ENCODE assay signal across 8 cellular contexts in the genomic region with DNA sequence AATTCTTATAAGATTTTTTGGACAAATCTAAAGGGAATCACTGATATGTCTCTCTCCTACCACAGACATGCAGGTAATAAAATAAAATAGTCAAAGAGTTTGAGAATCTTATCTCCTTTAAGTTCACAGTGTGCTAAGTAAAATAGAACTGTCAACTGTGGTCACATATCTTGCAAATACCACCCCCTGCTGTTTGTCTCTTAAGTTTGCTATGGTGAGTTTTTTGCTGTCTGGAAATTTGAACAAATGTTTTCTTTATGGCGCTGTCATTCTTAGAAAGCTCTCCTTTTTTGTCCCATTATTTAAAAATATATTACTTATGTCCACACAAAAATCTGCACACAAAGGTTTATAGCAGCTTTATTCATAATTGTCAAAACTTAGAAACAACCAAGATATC. TPM values are rescaled to one million over a fixed set of nuclear protein-coding genes. Genes with fewer than 3 reads are reported as not detected.
A peak's percentile ranks its signal among the peaks of the same experiment; 100 is the strongest.
DNase-seq lines count a peak whose midpoint lies in the region; ATAC-seq and TF ChIP-seq lines count a peak whose summit lies in the region.
"Had no signal": no experiment of that assay in that cellular context is flagged by ENCODE, and none has a peak within 500 bp of the region (broad histone marks: within the 10 kb centered on the region; RNA-seq: fewer than 3 reads in every experiment).

No MANE protein-coding gene starts in this region.

- H3K27me3 Mint-ChIP-seq in nephron (ENCODE audit: low read depth) = no peaks in the 10 kb centered on the region
- H3K27me3 Mint-ChIP-seq in stimulated activated naive B cell treated with anti-CD40 and anti-IgM and Interleukin-4, amounts not matched to agents 10 μg/mL and 1 μg/mL and 100 μg/mL, for 72 hours = peaks cover 15 to 18% of the 10 kb centered on the region in 2 donors

- TF ChIP-seq POLR2A in body of pancreas (IDR thresholded peaks at IDR 0.05) = no peak

- H3K4me1 ChIP-seq in body of pancreas = peaks cover 6% of the 10 kb centered on the region
- H3K4me1 ChIP-seq in mesenchymal stem cell (ENCODE audit: control insufficient read depth, insufficient read depth, low read depth, low read length) = no peaks in the 10 kb centered on the region
- H3K4me1 ChIP-seq: uterus had no signal

- H3K4me3 ChIP-seq in body of pancreas = no peak overlapping the region
- no peak overlapping the region for H3K4me3 ChIP-seq in mesenchymal stem cell (ENCODE audit: insufficient read depth in 1 of 2, low read depth in 1 of 2, low read length in 2 of 2)
- H3K4me3 ChIP-seq: uterus had no signal

- H2BK5ac ChIP-seq in mesenchymal stem cell (ENCODE audit: low read depth, low read length, poor library complexity, severe bottlenecking) = no peak overlapping the region

- DNase-seq in GF-D8 (lab: John Stamatoyannopoulos, UW) = peak; percentile 6
- DNase-seq in LHCN-M2 (ENCODE audit: low read depth) = peak; percentile 8
- no peak for DNase-seq in body of pancreas
- DNase-seq in mesenchymal stem cell = no peak
- DNase-seq in globus pallidus (ENCODE audit: low spot score) = no peak
- DNase-seq in stimulated activated naive B cell treated with anti-CD40 and anti-IgM and Interleukin-4, amounts not matched to agents 10 μg/mL and 1 μg/mL and 100 μg/mL, for 72 hours = no peak
- DNase-seq: uterus had no signal

- H3K36me3 Mint-ChIP-seq in nephron (ENCODE audit: low read depth) = no peaks in the 10 kb centered on the region
- peaks cover 2 to 5% of the 10 kb centered on the region in 2 donors for H3K36me3 Mint-ChIP-seq in stimulated activated naive B cell treated with anti-CD40 and anti-IgM and Interleukin-4, amounts not matched to agents 10 μg/mL and 1 μg/mL and 100 μg/mL, for 72 hours

- TF ChIP-seq CTCF in body of pancreas (IDR thresholded peaks at IDR 0.05) = peak in 5 of 7 experiments; percentile 11 to 55 (median 42)
- TF ChIP-seq CTCF in nephron (IDR thresholded peaks at IDR 0.05; ENCODE audit: unreplicated experiment in 3 of 3) = peak; percentile 40 to 55 (median 41)

- no peak overlapping the region for H3K9ac ChIP-seq in mesenchymal stem cell (ENCODE audit: low read length)

- H3K27ac ChIP-seq in body of pancreas (no peak overlapping the region), mesenchymal stem cell (ENCODE audit: low read length, poor library complexity, severe bottlenecking) (no peak overlapping the region)

- no peaks in the 10 kb centered on the region for H3K36me3 ChIP-seq in body of pancreas (replicated peaks in 1 of 2; ENCODE audit: insufficient read depth in 1 of 2, low read depth in 2 of 2)
- no peaks in the 10 kb centered on the region for H3K36me3 ChIP-seq in mesenchymal stem cell (ENCODE audit: control insufficient read depth in 1 of 2, insufficient read depth in 2 of 2, low read depth in 1 of 2, low read length in 2 of 2)
- H3K36me3 ChIP-seq: uterus had no signal

- no peaks in the 10 kb centered on the region for H3K79me1 ChIP-seq in mesenchymal stem cell (replicated peaks; ENCODE audit: low read length, poor library complexity, severe bottlenecking)

- no peak overlapping the region for H3K14ac ChIP-seq in mesenchymal stem cell (ENCODE audit: low read length in 2 of 2)

- no peak overlapping the region for H2BK120ac ChIP-seq in mesenchymal stem cell (ENCODE audit: low read depth, low read length)

- peaks cover 8% of the 10 kb centered on the region for H3K9me3 Mint-ChIP-seq in nephron
- H3K9me3 Mint-ChIP-seq in stimulated activated naive B cell treated with anti-CD40 and anti-IgM and Interleukin-4, amounts not matched to agents 10 μg/mL and 1 μg/mL and 100 μg/mL, for 72 hours = peaks cover 5 to 7% of the 10 kb centered on the region in 2 donors

- no peak overlapping the region for H2BK12ac ChIP-seq in mesenchymal stem cell (ENCODE audit: low read length in 2 of 2)

- no peak overlapping the region for H2AFZ ChIP-seq in mesenchymal stem cell (ENCODE audit: low read depth, low read length)

- no peak for ATAC-seq in body of pancreas
- ATAC-seq in stimulated activated naive B cell treated with anti-CD40 and anti-IgM and Interleukin-4, amounts not matched to agents 10 μg/mL and 1 μg/mL and 100 μg/mL, for 72 hours (replicated peaks) = no peak

- H3K9me3 ChIP-seq in body of pancreas (no peaks in the 10 kb centered on the region), mesenchymal stem cell (ENCODE audit: control insufficient read depth, low read length) (no peaks in the 10 kb centered on the region)
- H3K9me3 ChIP-seq: uterus had no signal

- H4K8ac ChIP-seq in mesenchymal stem cell (ENCODE audit: low read length) = no peak overlapping the region

- H3K4me3 Mint-ChIP-seq in nephron = no peak overlapping the region
- no peak overlapping the region for H3K4me3 Mint-ChIP-seq in stimulated activated naive B cell treated with anti-CD40 and anti-IgM and Interleukin-4, amounts not matched to agents 10 μg/mL and 1 μg/mL and 100 μg/mL, for 72 hours

- H3K18ac ChIP-seq in mesenchymal stem cell (ENCODE audit: low read depth in 1 of 2, low read length in 2 of 2) = no peak overlapping the region

- no peak overlapping the region for H3K23ac ChIP-seq in mesenchymal stem cell (ENCODE audit: low read length in 2 of 2)

- H3K27me3 ChIP-seq in body of pancreas (no peaks in the 10 kb centered on the region), mesenchymal stem cell (ENCODE audit: control insufficient read depth in 1 of 2, insufficient read depth in 1 of 2, low read length in 2 of 2) (no peaks in the 10 kb centered on the region)
- H3K27me3 ChIP-seq: uterus had no signal

- H3K4ac ChIP-seq in mesenchymal stem cell (ENCODE audit: low read depth in 1 of 2, low read length in 2 of 2) = no peak overlapping the region

- no peak overlapping the region for H2BK15ac ChIP-seq in mesenchymal stem cell (ENCODE audit: low read depth, poor library complexity, severe bottlenecking)

- no peak overlapping the region for H3K27ac Mint-ChIP-seq in nephron
- no peak overlapping the region for H3K27ac Mint-ChIP-seq in stimulated activated naive B cell treated with anti-CD40 and anti-IgM and Interleukin-4, amounts not matched to agents 10 μg/mL and 1 μg/mL and 100 μg/mL, for 72 hours

- H2AK5ac ChIP-seq in mesenchymal stem cell (ENCODE audit: low read length, severe bottlenecking) = no peak overlapping the region

- WGBS in body of pancreas, 2 donors = 17 to 33% methylated on average over 1 of the region's 1 CpG
- WGBS in mesenchymal stem cell = no CpG with 5 or more reads among the region's 1 CpG

- intact Hi-C loops in body of pancreas (cut with DNase I) = no loop called here

- H3K4me2 ChIP-seq in mesenchymal stem cell (ENCODE audit: low read length, poor library complexity, severe bottlenecking) = no peak overlapping the region

- H4K91ac ChIP-seq in mesenchymal stem cell (ENCODE audit: low read length) = no peak overlapping the region

- H3K4me1 Mint-ChIP-seq in nephron = no peaks in the 10 kb centered on the region
- H3K4me1 Mint-ChIP-seq in stimulated activated naive B cell treated with anti-CD40 and anti-IgM and Interleukin-4, amounts not matched to agents 10 μg/mL and 1 μg/mL and 100 μg/mL, for 72 hours = peaks cover 6 to 18% of the 10 kb centered on the region in 2 donors

RNA-seq across cellular contexts. Expression of a gene that starts 19.6 kb away (rescaled TPM):
- total RNA-seq in LHCN-M2 (2014; rRNA removed) = not detected in 2 replicates
- polyA plus RNA-seq in LHCN-M2 (2012) = not detected
- 10 to 100 TPM in 1 of 2 donors, 1 to 10 TPM in 1; 5.3 to 11.9 TPM for total RNA-seq in body of pancreas
- polyA plus RNA-seq in mesenchymal stem cell (2013, experiment 1 of 2) = not detected
- polyA plus RNA-seq in mesenchymal stem cell (2013, experiment 2 of 2) = not detected

RNA-seq across cellular contexts. Expression of a gene that starts 40.4 kb away (rescaled TPM):
- not detected in 2 replicates for total RNA-seq in LHCN-M2 (2014; rRNA removed)
- not detected for polyA plus RNA-seq in LHCN-M2 (2012)
- 1 to 10 TPM in 1 of 2 donors, under 1 TPM in 1; 0.99 to 3.9 TPM for total RNA-seq in body of pancreas
- not detected for polyA plus RNA-seq in mesenchymal stem cell (2013, experiment 1 of 2)
- not detected for polyA plus RNA-seq in mesenchymal stem cell (2013, experiment 2 of 2)

RNA-seq across cellular contexts. Expression of a gene that starts 43.3 kb away (rescaled TPM):
- total RNA-seq in LHCN-M2 (2014; rRNA removed) (not detected in 2 replicates), body of pancreas (10 to 100 TPM; 32.9 to 36.3 TPM)
- polyA plus RNA-seq in LHCN-M2 (2012) = not detected
- 5.5 TPM for polyA plus RNA-seq in mesenchymal stem cell (2013, experiment 1 of 2)
- 5.8 TPM for polyA plus RNA-seq in mesenchymal stem cell (2013, experiment 2 of 2)

RNA-seq across cellular contexts. Expression of a gene that starts 43.7 kb away (rescaled TPM):
- not detected in 2 replicates for total RNA-seq in LHCN-M2 (2014; rRNA removed)
- polyA plus RNA-seq in LHCN-M2 (2012) = not detected
- 10 to 100 TPM in 1 of 2 donors, 1 to 10 TPM in 1; 7.6 to 27.5 TPM for total RNA-seq in body of pancreas
- 4.9 TPM for polyA plus RNA-seq in mesenchymal stem cell (2013, experiment 1 of 2)
- 4.5 TPM for polyA plus RNA-seq in mesenchymal stem cell (2013, experiment 2 of 2)

Comparison
In these comparisons a context has a peak if more than half of its experiments do, and no peak if none do; other contexts are left out.
1. DNase-seq: peak in GF-D8 (single experiment) and LHCN-M2 (single experiment); none in body of pancreas (0 of 4), mesenchymal stem cell (single experiment), globus pallidus (single experiment) and stimulated activated naive B cell treated with anti-CD40 and anti-IgM and Interleukin-4, amounts not matched to agents 10 μg/mL and 1 μg/mL and 100 μg/mL, for 72 hours (single experiment).
2. RNA of a gene that starts 43.3 kb away (total RNA-seq): 32.9 to 36.3 TPM in body of pancreas; not detected in LHCN-M2; every median in the first group is over 10 times any median in the second.